Comparison of ENCODE assay signal across 36 cellular contexts in the genomic region with DNA sequence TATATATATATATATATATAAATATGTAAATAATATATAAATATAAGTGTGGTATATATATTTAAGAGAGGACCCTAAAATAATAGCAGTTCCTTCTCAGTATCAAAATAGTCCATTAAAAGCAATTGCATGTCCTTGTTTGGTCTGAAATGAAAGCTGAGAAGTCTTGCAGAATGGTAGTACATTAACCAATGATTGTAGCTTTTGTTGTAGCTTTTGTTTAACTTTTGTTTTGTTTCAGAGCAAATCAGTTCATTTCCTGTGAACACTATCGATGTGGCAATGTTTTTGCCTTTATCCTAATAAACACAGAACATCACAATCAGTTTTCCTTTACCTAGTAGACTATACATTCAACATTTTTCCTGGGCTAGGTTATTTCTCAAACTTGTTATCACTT.
"Had no signal": no experiment of that assay in that cellular context is flagged by ENCODE, and none has a peak within 500 bp of the region (broad histone marks: within the 10 kb centered on the region; RNA-seq: fewer than 3 reads in every experiment).

No MANE protein-coding gene starts in this region.

- H3K4me3 Mint-ChIP-seq: activated B cell treated with CpG ODN at 0.5 μM for 24 hours; activated CD4-positive, alpha-beta memory T cell treated with anti-CD3 and anti-CD28 coated beads, Interleukin-2, amount 10 ng/mL, durations not matched to agents 7 days and 5 days; activated CD4-positive, alpha-beta T cell treated with anti-CD3 and anti-CD28 coated beads, Interleukin-2, amount 10 ng/mL, durations not matched to agents 24 days and 14 days; activated CD8-positive, alpha-beta memory T cell treated with anti-CD3 and anti-CD28 coated beads, Interleukin-2, amount 10 ng/mL, durations not matched to agents 7 days and 5 days; activated CD8-positive, alpha-beta T cell treated with anti-CD3 and anti-CD28 coated beads, Interleukin-2, amount 10 ng/mL, durations not matched to agents 7 days and 5 days; activated naive CD4-positive, alpha-beta T cell treated with anti-CD3 and anti-CD28 coated beads, Interleukin-2, amount 10 ng/mL, durations not matched to agents 7 days and 5 days; activated naive CD4-positive, alpha-beta T cell treated with anti-CD3 and anti-CD28 coated beads, Interleukin-2, amount 50 U/mL, for 24 hours; activated naive CD8-positive, alpha-beta T cell; activated naive CD8-positive, alpha-beta T cell treated with anti-CD3 and anti-CD28 coated beads, Interleukin-2, amount 10 ng/mL, durations not matched to agents 7 days and 5 days; activated naive CD8-positive, alpha-beta T cell treated with anti-CD3 and anti-CD28 coated beads, Interleukin-2, amount 50 U/mL, for 24 hours; activated T-cell treated with anti-CD3 and anti-CD28 coated beads, Interleukin-2, amount 50 U/mL, for 24 hours; T-helper 1 cell treated with Interleukin-12 subunit alpha and Interleukin-12 subunit beta and Interleukin-4 antibody, amounts not matched to agents 30 μg/mL and 1 μg/mL, for 36 hours; T-helper 2 cell treated with Interferon-gamma antibody and Interleukin-4, amounts not matched to agents 5 μg/mL and 100 μg/mL, for 36 hours had no signal

- H3K4me1 Mint-ChIP-seq: activated B cell treated with CpG ODN at 0.5 μM for 24 hours; activated CD4-positive, alpha-beta memory T cell treated with anti-CD3 and anti-CD28 coated beads, Interleukin-2, amount 10 ng/mL, durations not matched to agents 7 days and 5 days; activated CD4-positive, alpha-beta T cell treated with anti-CD3 and anti-CD28 coated beads, Interleukin-2, amount 10 ng/mL, durations not matched to agents 24 days and 14 days; activated CD8-positive, alpha-beta memory T cell treated with anti-CD3 and anti-CD28 coated beads, Interleukin-2, amount 10 ng/mL, durations not matched to agents 7 days and 5 days; activated naive CD4-positive, alpha-beta T cell treated with anti-CD3 and anti-CD28 coated beads, Interleukin-2, amount 10 ng/mL, durations not matched to agents 7 days and 5 days; activated naive CD4-positive, alpha-beta T cell treated with anti-CD3 and anti-CD28 coated beads, Interleukin-2, amount 50 U/mL, for 24 hours; activated naive CD8-positive, alpha-beta T cell treated with anti-CD3 and anti-CD28 coated beads, Interleukin-2, amount 10 ng/mL, durations not matched to agents 7 days and 5 days; activated naive CD8-positive, alpha-beta T cell treated with anti-CD3 and anti-CD28 coated beads, Interleukin-2, amount 50 U/mL, for 24 hours had no signal

- H3K9me3 Mint-ChIP-seq: activated CD4-positive, alpha-beta memory T cell treated with anti-CD3 and anti-CD28 coated beads, Interleukin-2, amount 10 ng/mL, durations not matched to agents 7 days and 5 days; activated naive CD8-positive, alpha-beta T cell treated with anti-CD3 and anti-CD28 coated beads, Interleukin-2, amount 10 ng/mL, durations not matched to agents 7 days and 5 days had no signal

- FAIRE-seq: astrocyte, TTC549 had no signal

- H3K27me3 Mint-ChIP-seq: activated B cell treated with CpG ODN at 0.5 μM for 24 hours; activated CD4-positive, alpha-beta memory T cell treated with anti-CD3 and anti-CD28 coated beads, Interleukin-2, amount 10 ng/mL, durations not matched to agents 7 days and 5 days; activated CD4-positive, alpha-beta T cell treated with anti-CD3 and anti-CD28 coated beads, Interleukin-2, amount 10 ng/mL, durations not matched to agents 24 days and 14 days; activated CD8-positive, alpha-beta memory T cell treated with anti-CD3 and anti-CD28 coated beads, Interleukin-2, amount 10 ng/mL, durations not matched to agents 7 days and 5 days; activated naive CD4-positive, alpha-beta T cell treated with anti-CD3 and anti-CD28 coated beads, Interleukin-2, amount 10 ng/mL, durations not matched to agents 7 days and 5 days; activated naive CD4-positive, alpha-beta T cell treated with anti-CD3 and anti-CD28 coated beads, Interleukin-2, amount 50 U/mL, for 24 hours; activated naive CD8-positive, alpha-beta T cell; activated naive CD8-positive, alpha-beta T cell treated with anti-CD3 and anti-CD28 coated beads, Interleukin-2, amount 10 ng/mL, durations not matched to agents 7 days and 5 days; activated naive CD8-positive, alpha-beta T cell treated with anti-CD3 and anti-CD28 coated beads, Interleukin-2, amount 50 U/mL, for 24 hours; activated T-cell treated with anti-CD3 and anti-CD28 coated beads, Interleukin-2, amount 50 U/mL, for 24 hours had no signal

- H3K4me3 ChIP-seq: adrenal gland, body of pancreas, breast epithelium had no signal

- H3K27ac Mint-ChIP-seq: activated B cell treated with CpG ODN at 0.5 μM for 24 hours; activated CD4-positive, alpha-beta memory T cell treated with anti-CD3 and anti-CD28 coated beads, Interleukin-2, amount 10 ng/mL, durations not matched to agents 7 days and 5 days; activated CD4-positive, alpha-beta T cell treated with anti-CD3 and anti-CD28 coated beads, Interleukin-2, amount 10 ng/mL, durations not matched to agents 24 days and 14 days; activated CD8-positive, alpha-beta memory T cell treated with anti-CD3 and anti-CD28 coated beads, Interleukin-2, amount 10 ng/mL, durations not matched to agents 7 days and 5 days; activated CD8-positive, alpha-beta T cell treated with anti-CD3 and anti-CD28 coated beads, Interleukin-2, amount 10 ng/mL, durations not matched to agents 7 days and 5 days; activated naive CD4-positive, alpha-beta T cell treated with anti-CD3 and anti-CD28 coated beads, Interleukin-2, amount 10 ng/mL, durations not matched to agents 7 days and 5 days; activated naive CD4-positive, alpha-beta T cell treated with anti-CD3 and anti-CD28 coated beads, Interleukin-2, amount 50 U/mL, for 24 hours; activated naive CD8-positive, alpha-beta T cell; activated naive CD8-positive, alpha-beta T cell treated with anti-CD3 and anti-CD28 coated beads, Interleukin-2, amount 10 ng/mL, durations not matched to agents 7 days and 5 days; activated naive CD8-positive, alpha-beta T cell treated with anti-CD3 and anti-CD28 coated beads, Interleukin-2, amount 50 U/mL, for 24 hours; activated T-cell treated with anti-CD3 and anti-CD28 coated beads, Interleukin-2, amount 50 U/mL, for 24 hours; activated T-helper 2 cell treated with anti-CD3 and anti-CD28 coated beads, Interferon-gamma antibody, Interleukin-2, Interleukin-4, amounts not matched to agents 10 μg/mL and 5 μg/mL and 100 μg/mL, durations not matched to agents 14 hours and 24 hours and 36 hours; T-helper 1 cell treated with Interleukin-12 subunit alpha and Interleukin-12 subunit beta and Interleukin-4 antibody, amounts not matched to agents 30 μg/mL and 1 μg/mL, for 36 hours; T-helper 2 cell treated with Interferon-gamma antibody and Interleukin-4, amounts not matched to agents 5 μg/mL and 100 μg/mL, for 36 hours had no signal

- DNase-seq: activated B cell treated with CpG ODN at 0.5 μM for 24 hours; activated CD4-positive, alpha-beta memory T cell treated with anti-CD3 and anti-CD28 coated beads, Interleukin-2, amount 10 ng/mL, durations not matched to agents 7 days and 5 days; activated CD4-positive, alpha-beta T cell treated with anti-CD3 and anti-CD28 coated beads for 4 hours; activated CD4-positive, alpha-beta T cell treated with anti-CD3 and anti-CD28 coated beads, Interleukin-2, amount 10 ng/mL, durations not matched to agents 24 days and 14 days; activated CD4-positive, alpha-beta T cell treated with anti-CD3 and anti-CD28 coated beads, Interleukin-2, amount 50 U/mL, for 1 hour; activated CD4-positive, alpha-beta T cell treated with anti-CD3 and anti-CD28 coated beads, Interleukin-2, amount 50 U/mL, for 4 hours; activated CD4-positive, CD25-positive, alpha-beta regulatory T cell treated with anti-CD3 and anti-CD28 coated beads, Interleukin-2, amount 50 U/mL, for 72 hours; activated CD8-positive, alpha-beta memory T cell treated with anti-CD3 and anti-CD28 coated beads for 24 hours; activated CD8-positive, alpha-beta memory T cell treated with anti-CD3 and anti-CD28 coated beads, Interleukin-2, amount 10 ng/mL, durations not matched to agents 7 days and 5 days; activated CD8-positive, alpha-beta memory T cell treated with anti-CD3 and anti-CD28 coated beads, Interleukin-2, amount 50 U/mL, for 48 hours; activated CD8-positive, alpha-beta T cell treated with anti-CD3 and anti-CD28 coated beads, Interleukin-2, amount 10 ng/mL, durations not matched to agents 7 days and 5 days; activated effector memory CD4-positive, alpha-beta T cell treated with Interleukin-2 at 50 U/mL for 16 hours; activated gamma-delta T cell; activated naive CD4-positive, alpha-beta T cell treated with anti-CD3 and anti-CD28 coated beads, Interleukin-2, amount 10 ng/mL, durations not matched to agents 7 days and 5 days; activated naive CD4-positive, alpha-beta T cell treated with Interleukin-2 at 50 U/mL for 16 hours; activated naive CD8-positive, alpha-beta T cell treated with anti-CD3 and anti-CD28 coated beads, Interleukin-2, amount 10 ng/mL, durations not matched to agents 7 days and 5 days; activated naive CD8-positive, alpha-beta T cell treated with anti-CD3 and anti-CD28 coated beads, Interleukin-2, amount 50 U/mL, for 24 hours; activated T-cell treated with anti-CD3 and anti-CD28 coated beads, Interleukin-2, amount 50 U/mL, for 24 hours; activated T-cell treated with anti-CD3 and anti-CD28 coated beads, Interleukin-2, amount 50 U/mL, for 48 hours; adrenal gland; amniotic stem cell; aorta; body of pancreas; brain microvascular endothelial cell; central memory CD4-positive, alpha-beta T cell; T-helper 1 cell; T-helper 2 cell; T-helper 9 cell had no signal

- H3K36me3 Mint-ChIP-seq: activated CD8-positive, alpha-beta memory T cell treated with anti-CD3 and anti-CD28 coated beads, Interleukin-2, amount 10 ng/mL, durations not matched to agents 7 days and 5 days; activated naive CD4-positive, alpha-beta T cell treated with anti-CD3 and anti-CD28 coated beads, Interleukin-2, amount 10 ng/mL, durations not matched to agents 7 days and 5 days; activated naive CD4-positive, alpha-beta T cell treated with anti-CD3 and anti-CD28 coated beads, Interleukin-2, amount 50 U/mL, for 24 hours; activated naive CD8-positive, alpha-beta T cell; activated naive CD8-positive, alpha-beta T cell treated with anti-CD3 and anti-CD28 coated beads, Interleukin-2, amount 10 ng/mL, durations not matched to agents 7 days and 5 days had no signal
